Comparison of ENCODE assay signal across 1 cellular context in genomic region chr1:116807394-116807793, GRCh38.
TF ChIP-seq lines count a peak whose summit lies in the region.

No MANE protein-coding gene starts in this region.

TF ChIP-seq in H1, 55 proteins besides CTCF, POLR2A, EP300 and RAD21:
- TF ChIP-seq GABPA (IDR thresholded peaks at IDR 0.05; ENCODE audit: borderline replicate concordance, insufficient read depth, low read length) (no peak), SIX5 (IDR thresholded peaks at IDR 0.05; ENCODE audit: low read depth, low read length) (no peak), CBX5 (IDR thresholded peaks at IDR 0.05; ENCODE audit: low read depth, low read length) (no peak), CEBPB (IDR thresholded peaks at IDR 0.05; ENCODE audit: low read depth, low read length) (no peak), USF2 (IDR thresholded peaks at IDR 0.05; ENCODE audit: low read length) (no peak), KDM1A (IDR thresholded peaks at IDR 0.05; ENCODE audit: borderline replicate concordance, low read length) (no peak), SIRT6 (IDR thresholded peaks at IDR 0.05; ENCODE audit: low read length) (no peak), HDAC6 (IDR thresholded peaks at IDR 0.05; ENCODE audit: low read depth, low read length) (no peak), SUZ12 (IDR thresholded peaks at IDR 0.05; ENCODE audit: low read length) (no peak), PHF8 (conservative IDR thresholded peaks at IDR 0.05; ENCODE audit: low read depth, low read length) (no peak)
TF ChIP-seq in H1: peak in this region for 0.
